25 cellular contexts compared by ENCODE assay signal in the genomic region with DNA sequence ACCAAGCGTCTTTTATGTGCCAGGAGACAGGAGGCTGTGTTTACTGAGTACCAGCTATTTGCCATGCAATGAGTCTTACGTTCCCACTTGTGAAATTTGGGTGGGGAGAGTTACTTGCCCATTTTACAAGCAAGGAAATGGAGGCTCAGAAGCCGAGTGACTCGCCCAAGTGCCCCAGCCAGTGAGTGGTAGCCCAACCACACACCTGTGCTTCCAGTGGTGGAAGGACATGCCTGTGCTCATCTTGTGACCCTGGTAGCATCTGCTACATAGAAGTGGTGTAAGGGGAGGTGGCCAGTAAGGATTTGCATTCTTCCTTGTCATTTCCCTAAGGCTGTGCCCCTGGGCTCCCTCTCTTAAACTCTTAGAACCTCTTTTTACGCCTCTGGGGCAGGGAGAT. TPM values are rescaled to one million over a fixed set of nuclear protein-coding genes. Genes with fewer than 3 reads are reported as not detected.
"Had no signal": no experiment of that assay in that cellular context is flagged by ENCODE, and none has a peak within 500 bp of the region (broad histone marks: within the 10 kb centered on the region; RNA-seq: fewer than 3 reads in every experiment).

No MANE protein-coding gene starts in this region.

- DNase-seq: activated CD4-positive, alpha-beta T cell treated with anti-CD3 and anti-CD28 coated beads for 36 hours; activated CD4-positive, CD25-positive, alpha-beta regulatory T cell; activated CD8-positive, alpha-beta memory T cell treated with anti-CD3 and anti-CD28 coated beads, Interleukin-2, amount 10 ng/mL, durations not matched to agents 7 days and 5 days; activated CD8-positive, alpha-beta T cell treated with anti-CD3 and anti-CD28 coated beads, Interleukin-2, amount 10 ng/mL, durations not matched to agents 7 days and 5 days; activated naive CD4-positive, alpha-beta T cell treated with anti-CD3 and anti-CD28 coated beads for 36 hours; activated naive CD8-positive, alpha-beta T cell treated with anti-CD3 and anti-CD28 coated beads for 36 hours; activated T-cell treated with anti-CD3 and anti-CD28 coated beads, Interleukin-2, amount 50 U/mL, for 48 hours; adrenal gland; body of pancreas; dermis blood vessel endothelial cell; effector CD4-positive, alpha-beta T cell; head of caudate nucleus; hippocampal formation; kidney; left colon; naive B cell; nephron progenitor cell; nucleus accumbens; stimulated activated naive CD4-positive, alpha-beta T cell treated with Interleukin-2 at 50 U/mL for 16 hours; substantia nigra; T-helper 1 cell; upper lobe of left lung had no signal

- H3K27ac ChIP-seq: adrenal gland, body of pancreas, gastroesophageal sphincter, upper lobe of left lung had no signal

- H3K4me1 ChIP-seq: adrenal gland had no signal

- H3K4me3 ChIP-seq: adrenal gland, body of pancreas, gastroesophageal sphincter, right atrium auricular region, upper lobe of left lung had no signal

- ATAC-seq: activated CD4-positive, alpha-beta T cell treated with anti-CD3 and anti-CD28 coated beads for 36 hours; activated CD8-positive, alpha-beta memory T cell treated with anti-CD3 and anti-CD28 coated beads, Interleukin-2, amount 10 ng/mL, durations not matched to agents 7 days and 5 days; activated CD8-positive, alpha-beta T cell treated with anti-CD3 and anti-CD28 coated beads, Interleukin-2, amount 10 ng/mL, durations not matched to agents 7 days and 5 days; body of pancreas; gastroesophageal sphincter; left colon had no signal

- H3K9me3 ChIP-seq: adrenal gland, body of pancreas, gastroesophageal sphincter, right atrium auricular region, upper lobe of left lung had no signal

- H3K36me3 ChIP-seq: adrenal gland, gastroesophageal sphincter, right atrium auricular region, upper lobe of left lung had no signal

- H3K27me3 ChIP-seq: adrenal gland, body of pancreas, right atrium auricular region, upper lobe of left lung had no signal

RNA-seq across cellular contexts. Expression of gene FBLN2, which starts 49.3 kb away (rescaled TPM):
- total RNA-seq: activated naive CD4-positive, alpha-beta T cell treated with anti-CD3 and anti-CD28 coated beads for 36 hours; activated T-helper 2 cell treated with anti-CD3 and anti-CD28 coated beads, Interferon-gamma antibody, Interleukin-2, Interleukin-4, amounts not matched to agents 10 μg/mL and 5 μg/mL and 100 μg/mL, durations not matched to agents 14 hours and 24 hours and 36 hours had no signal
